Comparison of ENCODE assay signal across 12 cellular contexts in genomic region chr4:2432991-2433530, GRCh38. TPM values are rescaled to one million over a fixed set of nuclear protein-coding genes. Genes with fewer than 3 reads are reported as not detected.
DNase-seq lines count a peak whose midpoint lies in the region; ATAC-seq lines count a peak whose summit lies in the region.
"Had no signal": no experiment of that assay in that cellular context is flagged by ENCODE, and none has a peak within 500 bp of the region (broad histone marks: within the 10 kb centered on the region; RNA-seq: fewer than 3 reads in every experiment).

No MANE protein-coding gene starts in this region.

- no peaks in the 10 kb centered on the region for H3K4me1 ChIP-seq in GM23248 (ENCODE audit: insufficient read depth)
- H3K4me1 ChIP-seq: lower lobe of right lung had no signal

- H3F3A ChIP-seq in GM23248 (ENCODE audit: insufficient read depth), result peaks cover 20% of the 10 kb centered on the region

- no peak overlapping the region for H3K27ac Mint-ChIP-seq in activated naive CD4-positive, alpha-beta T cell treated with anti-CD3 and anti-CD28 coated beads for 36 hours
- H3K27ac Mint-ChIP-seq in activated T-helper 2 cell treated with anti-CD3 and anti-CD28 coated beads, Interferon-gamma antibody, Interleukin-2, Interleukin-4, amounts not matched to agents 10 μg/mL and 5 μg/mL and 100 μg/mL, durations not matched to agents 14 hours and 24 hours and 36 hours, result no peak overlapping the region

- no peaks in the 10 kb centered on the region for H3K4me1 Mint-ChIP-seq in activated naive CD4-positive, alpha-beta T cell treated with anti-CD3 and anti-CD28 coated beads for 36 hours (ENCODE audit: low read depth)
- no peaks in the 10 kb centered on the region for H3K4me1 Mint-ChIP-seq in activated T-helper 2 cell treated with anti-CD3 and anti-CD28 coated beads, Interferon-gamma antibody, Interleukin-2, Interleukin-4, amounts not matched to agents 10 μg/mL and 5 μg/mL and 100 μg/mL, durations not matched to agents 14 hours and 24 hours and 36 hours (ENCODE audit: low read depth)

- no peaks in the 10 kb centered on the region for H3K27me3 ChIP-seq in GM23248 (replicated peaks; ENCODE audit: insufficient read depth)

- no peaks in the 10 kb centered on the region for H3K9me3 Mint-ChIP-seq in activated naive CD4-positive, alpha-beta T cell treated with anti-CD3 and anti-CD28 coated beads for 36 hours
- no peaks in the 10 kb centered on the region for H3K9me3 Mint-ChIP-seq in activated T-helper 2 cell treated with anti-CD3 and anti-CD28 coated beads, Interferon-gamma antibody, Interleukin-2, Interleukin-4, amounts not matched to agents 10 μg/mL and 5 μg/mL and 100 μg/mL, durations not matched to agents 14 hours and 24 hours and 36 hours

- H3K27me3 Mint-ChIP-seq in activated naive CD4-positive, alpha-beta T cell treated with anti-CD3 and anti-CD28 coated beads for 36 hours (ENCODE audit: low read depth), result no peaks in the 10 kb centered on the region
- peaks cover 3% of the 10 kb centered on the region for H3K27me3 Mint-ChIP-seq in activated T-helper 2 cell treated with anti-CD3 and anti-CD28 coated beads, Interferon-gamma antibody, Interleukin-2, Interleukin-4, amounts not matched to agents 10 μg/mL and 5 μg/mL and 100 μg/mL, durations not matched to agents 14 hours and 24 hours and 36 hours (ENCODE audit: low read depth)

- no peaks in the 10 kb centered on the region for H3K36me3 Mint-ChIP-seq in activated naive CD4-positive, alpha-beta T cell treated with anti-CD3 and anti-CD28 coated beads for 36 hours (ENCODE audit: low read depth)
- H3K36me3 Mint-ChIP-seq in activated T-helper 2 cell treated with anti-CD3 and anti-CD28 coated beads, Interferon-gamma antibody, Interleukin-2, Interleukin-4, amounts not matched to agents 10 μg/mL and 5 μg/mL and 100 μg/mL, durations not matched to agents 14 hours and 24 hours and 36 hours (ENCODE audit: low read depth), result no peaks in the 10 kb centered on the region
- H3K36me3 Mint-ChIP-seq: brain had no signal

- no peak overlapping the region for H3K4me2 ChIP-seq in GM23248 (ENCODE audit: unreplicated experiment)

- in situ Hi-C loops in GM23248 (cut with MboI), result no loop called here

- CTCF ChIA-PET in activated naive CD4-positive, alpha-beta T cell treated with anti-CD3 and anti-CD28 coated beads for 36 hours (lab: Charles Lee), result interaction anchor here (0.6 kb wide), 2 partner anchors 14 to 533 kb away, joined by 3 to 4 read pairs; partner anchors contain the start of gene CFAP99

- H3K4me3 Mint-ChIP-seq in activated naive CD4-positive, alpha-beta T cell treated with anti-CD3 and anti-CD28 coated beads for 36 hours, result no peak overlapping the region
- H3K4me3 Mint-ChIP-seq in activated T-helper 2 cell treated with anti-CD3 and anti-CD28 coated beads, Interferon-gamma antibody, Interleukin-2, Interleukin-4, amounts not matched to agents 10 μg/mL and 5 μg/mL and 100 μg/mL, durations not matched to agents 14 hours and 24 hours and 36 hours (ENCODE audit: low read depth), result no peak overlapping the region
- H3K4me3 Mint-ChIP-seq: brain had no signal

- DNase-seq in GM23248, result peak; percentile 22
- peak; percentile 27 for DNase-seq in UCSD-AML1 (lab: John Stamatoyannopoulos, UW; ENCODE audit: unreplicated experiment)
- peak; percentile 60 for DNase-seq in glomerular visceral epithelial cell (ENCODE audit: extremely low spot score)
- DNase-seq in posterior cingulate gyrus, result peak; percentile 68 to 96 (median 82)
- DNase-seq in activated naive CD4-positive, alpha-beta T cell treated with anti-CD3 and anti-CD28 coated beads for 36 hours, result no peak
- no peak for DNase-seq in activated T-helper 2 cell treated with anti-CD3 and anti-CD28 coated beads, Interferon-gamma antibody, Interleukin-2, Interleukin-4, amounts not matched to agents 10 μg/mL and 5 μg/mL and 100 μg/mL, durations not matched to agents 14 hours and 24 hours and 36 hours (ENCODE audit: low spot score)
- DNase-seq: NCI-H1930 had no signal

- H3K9me2 ChIP-seq in GM23248 (ENCODE audit: insufficient read depth), result no peaks in the 10 kb centered on the region

- H3K4me3 ChIP-seq in GM23248, result no peak overlapping the region
- H3K4me3 ChIP-seq: lower lobe of right lung had no signal

- H4K20me1 ChIP-seq in GM23248 (ENCODE audit: insufficient read depth), result no peaks in the 10 kb centered on the region

- no peak overlapping the region for H3K9ac ChIP-seq in GM23248

- H3K9me3 ChIP-seq in GM23248 (ENCODE audit: low read depth), result no peaks in the 10 kb centered on the region

- ATAC-seq in GM21529 (IDR thresholded peaks at IDR 0.05; ENCODE audit: unreplicated experiment) (no peak), GM21381 (IDR thresholded peaks at IDR 0.05; ENCODE audit: unreplicated experiment) (no peak)
- ATAC-seq: esophagus mucosa, lower lobe of right lung had no signal

- H2AFZ ChIP-seq in GM23248, result no peak overlapping the region

- H3K27ac ChIP-seq in GM23248, result no peak overlapping the region
- H3K27ac ChIP-seq: lower lobe of right lung had no signal

- H3K36me3 ChIP-seq in GM23248 (ENCODE audit: low read depth), result no peaks in the 10 kb centered on the region
- H3K36me3 ChIP-seq: lower lobe of right lung had no signal

- H3K79me2 ChIP-seq in GM23248 (ENCODE audit: insufficient read depth), result no peaks in the 10 kb centered on the region

- intact Hi-C loops in posterior cingulate gyrus (cut with DNase I), result no loop called here
- intact Hi-C loops in activated naive CD4-positive, alpha-beta T cell treated with anti-CD3 and anti-CD28 coated beads for 36 hours (cut with micrococcal nuclease), result no loop called here
- intact Hi-C loops in activated T-helper 2 cell treated with anti-CD3 and anti-CD28 coated beads, Interferon-gamma antibody, Interleukin-2, Interleukin-4, amounts not matched to agents 10 μg/mL and 5 μg/mL and 100 μg/mL, durations not matched to agents 14 hours and 24 hours and 36 hours (cut with micrococcal nuclease), result no loop called here

- 73 to 76% methylated on average over 17 to 20 of the region's 20 CpGs for WGBS in GM23248 (ENCODE audit: low coverage in 1 of 2, low lambda C conversion rate in 2 of 2, missing lambda C conversion rate in 2 of 2), 2 experiments

RNA-seq across cellular contexts. Expression of gene CFAP99, which starts 14.3 kb away (rescaled TPM):
- not detected in 2 replicates for total RNA-seq in GM23248 (2014; rRNA removed; shearing (Covaris generic))
- not detected in 2 replicates for polyA plus RNA-seq in GM23248 (2016; fragmentation: Nextera tagmentation; extraction: Ambion mirVana)
- not detected for total RNA-seq in activated naive CD4-positive, alpha-beta T cell treated with anti-CD3 and anti-CD28 coated beads for 36 hours
- not detected in 2 replicates for total RNA-seq in activated T-helper 2 cell treated with anti-CD3 and anti-CD28 coated beads, Interferon-gamma antibody, Interleukin-2, Interleukin-4, amounts not matched to agents 10 μg/mL and 5 μg/mL and 100 μg/mL, durations not matched to agents 14 hours and 24 hours and 36 hours

RNA-seq across cellular contexts. Expression of gene ZFYVE28, which starts 14.6 kb away (rescaled TPM):
- total RNA-seq in GM23248 (2014; rRNA removed; shearing (Covaris generic)), result 8.9 and 9.6 TPM in 2 replicates
- 4.6 and 4.8 TPM in 2 replicates for polyA plus RNA-seq in GM23248 (2016; fragmentation: Nextera tagmentation; extraction: Ambion mirVana)
- 1 to 10 TPM; 5.3 to 6.2 TPM for total RNA-seq in activated naive CD4-positive, alpha-beta T cell treated with anti-CD3 and anti-CD28 coated beads for 36 hours
- 10.0 and 11.9 TPM in 2 replicates for total RNA-seq in activated T-helper 2 cell treated with anti-CD3 and anti-CD28 coated beads, Interferon-gamma antibody, Interleukin-2, Interleukin-4, amounts not matched to agents 10 μg/mL and 5 μg/mL and 100 μg/mL, durations not matched to agents 14 hours and 24 hours and 36 hours

RNA-seq across cellular contexts. Expression of gene RNF4, which starts 35.8 kb away (rescaled TPM):
- 66.5 and 67.5 TPM in 2 replicates for total RNA-seq in GM23248 (2014; rRNA removed; shearing (Covaris generic))
- 63.1 and 67.8 TPM in 2 replicates for polyA plus RNA-seq in GM23248 (2016; fragmentation: Nextera tagmentation; extraction: Ambion mirVana)
- 10 to 100 TPM; 69.2 to 73.1 TPM for total RNA-seq in activated naive CD4-positive, alpha-beta T cell treated with anti-CD3 and anti-CD28 coated beads for 36 hours
- 99.0 and 99.1 TPM in 2 replicates for total RNA-seq in activated T-helper 2 cell treated with anti-CD3 and anti-CD28 coated beads, Interferon-gamma antibody, Interleukin-2, Interleukin-4, amounts not matched to agents 10 μg/mL and 5 μg/mL and 100 μg/mL, durations not matched to agents 14 hours and 24 hours and 36 hours

Comparison
In these comparisons a context has a peak if more than half of its experiments do, and no peak if none do; other contexts are left out.
1. DNase-seq: peak in GM23248 (single experiment), UCSD-AML1 (single experiment), glomerular visceral epithelial cell (single experiment) and posterior cingulate gyrus (10 of 10); none in activated naive CD4-positive, alpha-beta T cell treated with anti-CD3 and anti-CD28 coated beads for 36 hours (single experiment) and activated T-helper 2 cell treated with anti-CD3 and anti-CD28 coated beads, Interferon-gamma antibody, Interleukin-2, Interleukin-4, amounts not matched to agents 10 μg/mL and 5 μg/mL and 100 μg/mL, durations not matched to agents 14 hours and 24 hours and 36 hours (single experiment).